ENCODE assay signal across 10 cellular contexts in the genomic region with DNA sequence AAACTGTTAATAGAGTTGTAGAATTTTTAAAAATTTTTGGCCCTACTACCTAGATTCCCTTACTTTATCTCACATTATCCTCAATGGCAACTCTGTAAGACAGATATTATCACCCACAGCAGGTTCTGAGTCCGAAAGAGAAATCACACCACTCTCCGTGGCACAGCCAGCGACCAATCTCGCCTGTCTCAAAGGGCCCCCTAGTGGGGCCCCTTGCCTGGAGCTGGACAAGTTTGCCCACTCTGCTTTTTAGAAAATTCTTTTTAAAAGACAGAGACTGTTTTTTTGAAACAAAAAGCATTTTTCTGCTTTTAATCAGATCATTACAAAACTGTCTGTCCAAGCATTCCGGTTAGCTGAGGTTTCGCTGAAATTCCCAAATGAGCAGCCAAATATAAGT. TPM values are rescaled to one million over a fixed set of nuclear protein-coding genes. Genes with fewer than 3 reads are reported as not detected.
A peak's percentile ranks its signal among the peaks of the same experiment; 100 is the strongest.
DNase-seq lines count a peak whose midpoint lies in the region; ATAC-seq and TF ChIP-seq lines count a peak whose summit lies in the region.
"Had no signal": no experiment of that assay in that cellular context is flagged by ENCODE, and none has a peak within 500 bp of the region (broad histone marks: within the 10 kb centered on the region; RNA-seq: fewer than 3 reads in every experiment).

No MANE protein-coding gene starts in this region.

- no peaks in the 10 kb centered on the region for H3K27me3 Mint-ChIP-seq in natural killer cell (ENCODE audit: low read depth in 2 of 2)
- no peaks in the 10 kb centered on the region for H3K27me3 Mint-ChIP-seq in natural killer cell treated with Interleukin-12 subunit alpha and Interleukin-12 subunit beta and Interleukin-15 and Interleukin-18, amount 100 ng/mL, for 72 hours
- H3K27me3 Mint-ChIP-seq: activated CD8-positive, alpha-beta memory T cell treated with anti-CD3 and anti-CD28 coated beads, Interleukin-2, amount 10 ng/mL, durations not matched to agents 7 days and 5 days had no signal

- peaks cover 21% of the 10 kb centered on the region for H3K36me3 Mint-ChIP-seq in natural killer cell
- H3K36me3 Mint-ChIP-seq in natural killer cell treated with Interleukin-12 subunit alpha and Interleukin-12 subunit beta and Interleukin-15 and Interleukin-18, amount 100 ng/mL, for 72 hours: peaks cover 34% of the 10 kb centered on the region

- peaks cover 12 to 21% of the 10 kb centered on the region in 2 donors for H3K4me1 Mint-ChIP-seq in natural killer cell
- H3K4me1 Mint-ChIP-seq in natural killer cell treated with Interleukin-12 subunit alpha and Interleukin-12 subunit beta and Interleukin-15 and Interleukin-18, amount 100 ng/mL, for 72 hours (ENCODE audit: low read depth in 2 of 2): peaks cover 0 to 9% of the 10 kb centered on the region in 2 donors
- H3K4me1 Mint-ChIP-seq: activated CD8-positive, alpha-beta memory T cell treated with anti-CD3 and anti-CD28 coated beads, Interleukin-2, amount 10 ng/mL, durations not matched to agents 7 days and 5 days had no signal

- peak overlapping the region in 1 of 2 donors; percentile 40 for H3K27ac Mint-ChIP-seq in natural killer cell
- H3K27ac Mint-ChIP-seq in natural killer cell treated with Interleukin-12 subunit alpha and Interleukin-12 subunit beta and Interleukin-15 and Interleukin-18, amount 100 ng/mL, for 72 hours: no peak overlapping the region
- H3K27ac Mint-ChIP-seq: activated CD8-positive, alpha-beta memory T cell treated with anti-CD3 and anti-CD28 coated beads, Interleukin-2, amount 10 ng/mL, durations not matched to agents 7 days and 5 days had no signal

- no peak overlapping the region for H3K4me3 Mint-ChIP-seq in natural killer cell
- no peak overlapping the region for H3K4me3 Mint-ChIP-seq in natural killer cell treated with Interleukin-12 subunit alpha and Interleukin-12 subunit beta and Interleukin-15 and Interleukin-18, amount 100 ng/mL, for 72 hours
- H3K4me3 Mint-ChIP-seq: activated CD8-positive, alpha-beta memory T cell treated with anti-CD3 and anti-CD28 coated beads, Interleukin-2, amount 10 ng/mL, durations not matched to agents 7 days and 5 days had no signal

- DNase-seq in natural killer cell (no peak), astrocyte of the spinal cord (ENCODE audit: low read depth, low spot score) (no peak), iPS-NIHi7 (ENCODE audit: extremely low spot score) (peak; percentile 38), GOT3 (lab: John Stamatoyannopoulos, UW) (no peak)
- DNase-seq in natural killer cell treated with Interleukin-12 subunit alpha and Interleukin-12 subunit beta and Interleukin-15 and Interleukin-18, amount 100 ng/mL, for 72 hours (ENCODE audit: low spot score): no peak
- DNase-seq: activated CD8-positive, alpha-beta memory T cell treated with anti-CD3 and anti-CD28 coated beads, Interleukin-2, amount 10 ng/mL, durations not matched to agents 7 days and 5 days; central memory CD4-positive, alpha-beta T cell had no signal

- H3K4me3 ChIP-seq in astrocyte of the spinal cord (ENCODE audit: low read depth, low read length): no peak overlapping the region

- TF ChIP-seq CTCF in natural killer cell (IDR thresholded peaks at IDR 0.05): no peak
- peak; percentile 57 for TF ChIP-seq CTCF in astrocyte of the spinal cord (IDR thresholded peaks at IDR 0.05; ENCODE audit: low read depth, low read length)

- ATAC-seq in natural killer cell (peak in 2 of 3 donors; percentile 42 to 50), HG03521 (IDR thresholded peaks at IDR 0.05; ENCODE audit: unreplicated experiment) (no peak), HG02840 (IDR thresholded peaks at IDR 0.05; ENCODE audit: low FRiP score, unreplicated experiment) (no peak), GM18868 (IDR thresholded peaks at IDR 0.05; ENCODE audit: unreplicated experiment) (no peak)
- no peak for ATAC-seq in natural killer cell treated with Interleukin-12 subunit alpha and Interleukin-12 subunit beta and Interleukin-15 and Interleukin-18, amount 100 ng/mL, for 72 hours
- ATAC-seq: activated CD8-positive, alpha-beta memory T cell treated with anti-CD3 and anti-CD28 coated beads, Interleukin-2, amount 10 ng/mL, durations not matched to agents 7 days and 5 days had no signal

- H3K9me3 Mint-ChIP-seq in natural killer cell: no peaks in the 10 kb centered on the region
- H3K9me3 Mint-ChIP-seq in natural killer cell treated with Interleukin-12 subunit alpha and Interleukin-12 subunit beta and Interleukin-15 and Interleukin-18, amount 100 ng/mL, for 72 hours: no peaks in the 10 kb centered on the region

- intact Hi-C loops in natural killer cell (cut with micrococcal nuclease): no loop called here

- in situ Hi-C loops in astrocyte of the spinal cord (cut with HindIII; ENCODE audit: low sequenced_read_pairs): no loop called here

RNA-seq across cellular contexts. Expression of a gene that starts 21.7 kb away (rescaled TPM):
- 100 to 1,000 TPM in 2 of 3 donors, 10 to 100 TPM in 1; 89.0 to 113 (median 111) TPM for total RNA-seq in natural killer cell
- total RNA-seq in natural killer cell treated with Interleukin-12 subunit alpha and Interleukin-12 subunit beta and Interleukin-15 and Interleukin-18, amount 100 ng/mL, for 72 hours: 10 to 100 TPM; 58.2 to 78.2 TPM

Comparison
In these comparisons a context has a peak if more than half of its experiments do, and no peak if none do; other contexts are left out.
1. ATAC-seq: peak in natural killer cell (2 of 3); none in natural killer cell treated with Interleukin-12 subunit alpha and Interleukin-12 subunit beta and Interleukin-15 and Interleukin-18, amount 100 ng/mL, for 72 hours (0 of 2), HG03521 (single experiment), HG02840 (single experiment) and GM18868 (single experiment).